14 cellular contexts compared by ENCODE assay signal in genomic region chr19:2056810-2057192, GRCh38. TPM values are rescaled to one million over a fixed set of nuclear protein-coding genes. Genes with fewer than 3 reads are reported as not detected.
A peak's percentile ranks its signal among the peaks of the same experiment; 100 is the strongest.
DNase-seq lines count a peak whose midpoint lies in the region; ATAC-seq, FAIRE-seq and TF ChIP-seq lines count a peak whose summit lies in the region.
"Had no signal": no experiment of that assay in that cellular context is flagged by ENCODE, and none has a peak within 500 bp of the region (broad histone marks: within the 10 kb centered on the region; RNA-seq: fewer than 3 reads in every experiment).

No MANE protein-coding gene starts in this region.

- TF ChIP-seq POLR2A in breast epithelium (IDR thresholded peaks at IDR 0.05): no peak
- no peak for TF ChIP-seq POLR2A in vagina (IDR thresholded peaks at IDR 0.05)

- H3K27me3 Mint-ChIP-seq in nephron (ENCODE audit: low read depth): no peaks in the 10 kb centered on the region

- H3K4me1 ChIP-seq in left ventricle myocardium inferior: peaks cover 88% of the 10 kb centered on the region
- peaks cover 25 to 43% of the 10 kb centered on the region in 2 donors for H3K4me1 ChIP-seq in breast epithelium
- peaks cover 92% of the 10 kb centered on the region for H3K4me1 ChIP-seq in vagina

- no peaks in the 10 kb centered on the region for H3K27me3 ChIP-seq in left ventricle myocardium inferior (ENCODE audit: low read depth)
- no peaks in the 10 kb centered on the region for H3K27me3 ChIP-seq in breast epithelium
- H3K27me3 ChIP-seq in vagina: no peaks in the 10 kb centered on the region

- peaks cover 26% of the 10 kb centered on the region for H3K4me1 Mint-ChIP-seq in nephron

- H3K9me3 Mint-ChIP-seq in nephron: no peaks in the 10 kb centered on the region
- H3K9me3 Mint-ChIP-seq: activated naive CD4-positive, alpha-beta T cell treated with anti-CD3 and anti-CD28 coated beads, Interleukin-2, amount 50 U/mL, for 72 hours had no signal

- H3K4me3 ChIP-seq in left ventricle myocardium inferior (no peak overlapping the region), breast epithelium (peak overlapping the region in 1 of 3 donors; percentile 77), vagina (no peak overlapping the region)

- no peak for ATAC-seq in Right ventricle myocardium inferior
- ATAC-seq in HG03039 (IDR thresholded peaks at IDR 0.05; ENCODE audit: unreplicated experiment): no peak
- ATAC-seq: esophagus mucosa had no signal

- intact Hi-C loops in left ventricle myocardium inferior (cut with micrococcal nuclease): no loop called here
- intact Hi-C loops in Right ventricle myocardium inferior (cut with DNase I): no loop called here
- intact Hi-C loops in breast epithelium (cut with DNase I; ENCODE audit: low total_unique reads): no loop called here
- intact Hi-C loops in vagina (cut with DNase I): no loop called here

- TF ChIP-seq CTCF in left ventricle myocardium inferior (IDR thresholded peaks at IDR 0.05; ENCODE audit: borderline replicate concordance): no peak
- TF ChIP-seq CTCF in breast epithelium (IDR thresholded peaks at IDR 0.05): no peak
- no peak for TF ChIP-seq CTCF in nephron (IDR thresholded peaks at IDR 0.05; ENCODE audit: unreplicated experiment in 3 of 3)
- TF ChIP-seq CTCF in vagina (IDR thresholded peaks at IDR 0.05): no peak
- no peak for TF ChIP-seq CTCF in D721Med (IDR thresholded peaks at IDR 0.05; ENCODE audit: insufficient read depth, missing control alignments)

- H3K9me3 ChIP-seq in left ventricle myocardium inferior (replicated peaks) (no peaks in the 10 kb centered on the region), breast epithelium (no peaks in the 10 kb centered on the region), vagina (no peaks in the 10 kb centered on the region)

- H3K27ac Mint-ChIP-seq in nephron: peak overlapping the region; percentile 86 to 91 (median 88)

- DNase-seq in left ventricle myocardium inferior (no peak), Right ventricle myocardium inferior (ENCODE audit: missing footprints) (no peak), breast epithelium (ENCODE audit: low spot score in 2 of 2) (no peak), vagina (ENCODE audit: extremely low spot score in 2 of 2) (no peak), NCI-H146 treated with DMSO at 0.1 percent for 48 hours (lab: John Stamatoyannopoulos, UW; ENCODE audit: unreplicated experiment) (no peak), D721Med (ENCODE audit: insufficient read length, low spot score) (no peak)
- DNase-seq: MV-4-11, NCI-H526, T1000 had no signal

- no peak for FAIRE-seq in D721Med (lab: Jason Lieb, UNC)
- FAIRE-seq: small intestine had no signal

- H3K36me3 ChIP-seq in left ventricle myocardium inferior: no peaks in the 10 kb centered on the region
- no peaks in the 10 kb centered on the region for H3K36me3 ChIP-seq in breast epithelium
- no peaks in the 10 kb centered on the region for H3K36me3 ChIP-seq in vagina

- peak overlapping the region; percentile 100 for H3K27ac ChIP-seq in left ventricle myocardium inferior (replicated peaks)
- peak overlapping the region; percentile 99 to 100 for H3K27ac ChIP-seq in breast epithelium
- H3K27ac ChIP-seq in vagina: peak overlapping the region; percentile 99

- H3K36me3 Mint-ChIP-seq in nephron (ENCODE audit: low read depth): no peaks in the 10 kb centered on the region

- peak overlapping the region in 2 of 3 experiments; percentile 6 to 47 for H3K4me3 Mint-ChIP-seq in nephron

RNA-seq across cellular contexts. Expression of gene MKNK2, which starts 5.8 kb away (rescaled TPM):
- total RNA-seq in left ventricle myocardium inferior (200 TPM), Right ventricle myocardium inferior (234 TPM), breast epithelium (100 to 1,000 TPM in 1 of 3 donors, 10 to 100 TPM in 2; 94.7 to 170 (median 97.0) TPM), vagina (185 TPM)

RNA-seq across cellular contexts. Expression of gene MOB3A, which starts 39.3 kb away (rescaled TPM):
- total RNA-seq in left ventricle myocardium inferior (16.1 TPM), Right ventricle myocardium inferior (14.3 TPM), breast epithelium (10 to 100 TPM; 18.3 to 45.8 (median 29.2) TPM), vagina (50.6 TPM)

RNA-seq across cellular contexts. Expression of gene IZUMO4, which starts 39.9 kb away (rescaled TPM):
- total RNA-seq in left ventricle myocardium inferior (2.8 TPM), Right ventricle myocardium inferior (1.4 TPM), breast epithelium (10 to 100 TPM in 1 of 3 donors, 1 to 10 TPM in 2; 3.6 to 12.8 (median 3.7) TPM), vagina (7.9 TPM)

RNA-seq across cellular contexts. Expression of gene BTBD2, which starts 41.3 kb away (rescaled TPM):
- total RNA-seq in left ventricle myocardium inferior (53.4 TPM), Right ventricle myocardium inferior (48.7 TPM), breast epithelium (10 to 100 TPM; 52.0 to 67.2 (median 54.4) TPM), vagina (81.5 TPM)
